Comparison of ENCODE assay signal across 14 cellular contexts in the genomic region with DNA sequence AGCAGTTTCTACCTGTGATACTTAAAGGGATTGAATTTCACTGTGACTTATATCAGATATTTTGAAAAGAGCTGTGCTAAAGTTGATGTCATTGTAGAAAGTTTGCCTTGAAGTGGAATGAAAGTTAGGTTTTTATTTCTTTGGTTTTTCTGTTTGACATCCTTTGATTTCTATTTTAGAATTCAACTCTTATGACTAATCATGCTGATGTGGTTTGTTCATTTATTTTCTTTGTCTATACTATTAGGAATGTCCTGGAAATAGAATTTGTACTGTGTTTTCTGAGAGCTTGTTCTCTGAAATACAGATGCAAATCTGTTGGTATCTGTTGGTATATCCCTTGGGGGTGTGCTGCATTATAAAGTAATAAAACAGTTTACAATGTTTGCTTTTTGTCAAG. TPM values are rescaled to one million over a fixed set of nuclear protein-coding genes. Genes with fewer than 3 reads are reported as not detected.
DNase-seq lines count a peak whose midpoint lies in the region; ATAC-seq and TF ChIP-seq lines count a peak whose summit lies in the region.
"Had no signal": no experiment of that assay in that cellular context is flagged by ENCODE, and none has a peak within 500 bp of the region (broad histone marks: within the 10 kb centered on the region; RNA-seq: fewer than 3 reads in every experiment).

No MANE protein-coding gene starts in this region.

- no peak overlapping the region for H3K14ac ChIP-seq in IMR-90 (replicated peaks; ENCODE audit: low read depth, low read length)

- no peak overlapping the region for H3K23ac ChIP-seq in IMR-90 (ENCODE audit: low read depth, low read length)

- TF ChIP-seq CTCF in IMR-90 (conservative IDR thresholded peaks at IDR 0.05; ENCODE audit: low read depth, low read length) (no peak), mammary epithelial cell (conservative IDR thresholded peaks at IDR 0.05 in 1 of 2, IDR thresholded peaks at IDR 0.05 in 1 of 2; ENCODE audit: extremely low read depth in 1 of 2, insufficient read depth in 1 of 2, low read depth in 1 of 2, low read length in 2 of 2) (no peak), upper lobe of left lung (IDR thresholded peaks at IDR 0.05) (no peak)

- no peak for TF ChIP-seq RAD21 in IMR-90 (IDR thresholded peaks at IDR 0.05; ENCODE audit: low read length)

- no peak overlapping the region for H3K4ac ChIP-seq in IMR-90 (ENCODE audit: low read depth, low read length)

- H3K79me1 ChIP-seq in IMR-90 (ENCODE audit: low read depth in 1 of 2, low read length in 2 of 2), result peaks cover 0 to 33% of the 10 kb centered on the region in 2 experiments; a peak in 3 of 4 replicates

- BruUV-seq in IMR-90 (replicated peaks; lab: Mats Ljungman, UMichigan) (no TSS peak), mammary epithelial cell (replicated peaks; lab: Mats Ljungman, UMichigan) (no TSS peak)

- no peak overlapping the region for H4K91ac ChIP-seq in IMR-90 (ENCODE audit: insufficient read depth, low read depth, low read length)

- H3K56ac ChIP-seq in IMR-90 (ENCODE audit: extremely low read depth, insufficient read depth, low read length), result no peak overlapping the region

- no peak for DNase-seq in CD4-positive, alpha-beta memory T cell
- DNase-seq in IMR-90 (peak; percentile 59), mammary epithelial cell (peak; percentile 12), upper lobe of left lung (no peak)
- DNase-seq in naive thymus-derived CD8-positive, alpha-beta T cell, result no peak
- DNase-seq in activated effector memory CD4-positive, alpha-beta T cell treated with anti-CD3 and anti-CD28 coated beads, Interleukin-2, amount 50 U/mL, for 16 hours, result no peak
- DNase-seq: caudate nucleus, left lung, NCI-H2029 treated with DMSO at 0.1 percent for 48 hours, sigmoid colon, T-helper 9 cell, uterus had no signal

- ATAC-seq in IMR-90 (ENCODE audit: low read depth) (no peak), GM21381 (IDR thresholded peaks at IDR 0.05; ENCODE audit: unreplicated experiment) (no peak), GM21576 (IDR thresholded peaks at IDR 0.05; ENCODE audit: unreplicated experiment) (no peak), upper lobe of left lung (ENCODE audit: low FRiP score in 2 of 2) (no peak)
- ATAC-seq in naive thymus-derived CD8-positive, alpha-beta T cell, result no peak
- ATAC-seq: left lung had no signal

- H3K79me2 ChIP-seq in mammary epithelial cell (ENCODE audit: insufficient read depth, low read length), result peaks cover 85% of the 10 kb centered on the region

- H4K5ac ChIP-seq in IMR-90 (ENCODE audit: low read depth, low read length), result no peak overlapping the region

- H2BK120ac ChIP-seq in IMR-90 (ENCODE audit: low read depth, low read length), result no peak overlapping the region

- H3K36me3 Mint-ChIP-seq in CD4-positive, alpha-beta memory T cell, result peaks cover 14 to 38% of the 10 kb centered on the region in 2 donors
- peaks cover 2 to 52% (median 7%) of the 10 kb centered on the region in 3 donors for H3K36me3 Mint-ChIP-seq in naive thymus-derived CD8-positive, alpha-beta T cell

- H3K27ac Mint-ChIP-seq in CD4-positive, alpha-beta memory T cell, result peak overlapping the region in 3 of 7 donors; percentile 22 to 98 (median 67)
- peak overlapping the region in 5 of 10 donors; percentile 2 to 83 (median 41) for H3K27ac Mint-ChIP-seq in naive thymus-derived CD8-positive, alpha-beta T cell

- H3K9me3 Mint-ChIP-seq in CD4-positive, alpha-beta memory T cell, result no peaks in the 10 kb centered on the region
- no peaks in the 10 kb centered on the region for H3K9me3 Mint-ChIP-seq in naive thymus-derived CD8-positive, alpha-beta T cell

- H3K4me3 ChIP-seq in CD4-positive, alpha-beta memory T cell (ENCODE audit: low read length in 2 of 2), result no peak overlapping the region
- H3K4me3 ChIP-seq in IMR-90 (ENCODE audit: insufficient read depth, low read depth, low read length) (no peak overlapping the region), mammary epithelial cell (replicated peaks in 1 of 3; ENCODE audit: insufficient read depth in 1 of 3, low read depth in 2 of 3, low read length in 3 of 3) (no peak overlapping the region), upper lobe of left lung (no peak overlapping the region)
- H3K4me3 ChIP-seq: left lung, sigmoid colon, uterus had no signal

- no peak overlapping the region for H3K27ac ChIP-seq in CD4-positive, alpha-beta memory T cell (ENCODE audit: low read depth, low read length)
- no peak overlapping the region for H3K27ac ChIP-seq in IMR-90 (ENCODE audit: insufficient read depth, low read length)
- H3K27ac ChIP-seq in mammary epithelial cell (ENCODE audit: insufficient read depth, low read depth, low read length), result peak overlapping the region; percentile 10
- no peak overlapping the region for H3K27ac ChIP-seq in upper lobe of left lung
- H3K27ac ChIP-seq: sigmoid colon, uterus had no signal

- no peaks in the 10 kb centered on the region for H3K27me3 ChIP-seq in CD4-positive, alpha-beta memory T cell (ENCODE audit: insufficient read depth, low read length)
- H3K27me3 ChIP-seq in IMR-90 (ENCODE audit: control insufficient read depth, insufficient read depth, low read length), result no peaks in the 10 kb centered on the region
- no peaks in the 10 kb centered on the region for H3K27me3 ChIP-seq in mammary epithelial cell (ENCODE audit: insufficient read depth, low read length)
- no peaks in the 10 kb centered on the region for H3K27me3 ChIP-seq in upper lobe of left lung
- H3K27me3 ChIP-seq: left lung, sigmoid colon, uterus had no signal

- no peak for TF ChIP-seq EP300 in upper lobe of left lung (IDR thresholded peaks at IDR 0.05)

- H2BK5ac ChIP-seq in IMR-90 (ENCODE audit: low read depth, low read length, poor library complexity, severe bottlenecking), result peak overlapping the region; percentile 57

- no peak overlapping the region for H2BK15ac ChIP-seq in IMR-90 (ENCODE audit: low read depth, low read length)

- no peaks in the 10 kb centered on the region for H3K9me3 ChIP-seq in CD4-positive, alpha-beta memory T cell (ENCODE audit: control insufficient read depth in 1 of 2, low read length in 2 of 2)
- H3K9me3 ChIP-seq in IMR-90 (ENCODE audit: control insufficient read depth, insufficient read depth, low read length) (no peaks in the 10 kb centered on the region), mammary epithelial cell (replicated peaks; ENCODE audit: insufficient read depth, low read length) (no peaks in the 10 kb centered on the region), upper lobe of left lung (no peaks in the 10 kb centered on the region)
- H3K9me3 ChIP-seq: left lung, sigmoid colon, uterus had no signal

- H3K4me1 ChIP-seq in CD4-positive, alpha-beta memory T cell (ENCODE audit: insufficient read depth, low read length), result peaks cover 78% of the 10 kb centered on the region
- H3K4me1 ChIP-seq in IMR-90 (ENCODE audit: control insufficient read depth, insufficient read depth, low read length) (peaks cover 5% of the 10 kb centered on the region), mammary epithelial cell (ENCODE audit: insufficient read depth, low read length) (peaks cover 16% of the 10 kb centered on the region), upper lobe of left lung (peaks cover 63 to 72% (median 70%) of the 10 kb centered on the region in 4 donors)

- dilution Hi-C loops in IMR-90 (cut with HindIII; ENCODE audit: low sequenced_read_pairs, unreplicated experiment), result no loop called here
- dilution Hi-C loops in mammary epithelial cell (cut with HindIII; ENCODE audit: low sequenced_read_pairs), result no loop called here

- no peak overlapping the region for H2AK9ac ChIP-seq in IMR-90 (replicated peaks; ENCODE audit: low read depth, low read length, poor library complexity)

- H3K4me1 Mint-ChIP-seq in CD4-positive, alpha-beta memory T cell, result peaks cover 59 to 95% (median 72%) of the 10 kb centered on the region in 4 donors
- H3K4me1 Mint-ChIP-seq in naive thymus-derived CD8-positive, alpha-beta T cell, result peaks cover 37 to 87% (median 74%) of the 10 kb centered on the region in 4 donors

- TF ChIP-seq POLR2A in IMR-90 (IDR thresholded peaks at IDR 0.05; ENCODE audit: low read depth, low read length) (no peak), upper lobe of left lung (IDR thresholded peaks at IDR 0.05) (no peak)

- H3K9me1 ChIP-seq in IMR-90 (ENCODE audit: insufficient read depth, low read length), result no peaks in the 10 kb centered on the region; the same call in 1 of the 2 replicates

- CTCF ChIA-PET in CD4-positive, alpha-beta memory T cell (lab: Charles Lee; ENCODE audit: partially characterized antibody), result interaction anchor here (1.1 kb wide), 1 partner anchor 37 kb away, joined by 3 read pairs; no protein-coding TSS in a partner anchor
- CTCF ChIA-PET in IMR-90 (lab: Yijun Ruan, JAX), result no interaction called here
- CTCF ChIA-PET in mammary epithelial cell (lab: Charles Lee; ENCODE audit: low non-redundant PET), result interaction anchor here (0.6 kb wide), 1 partner anchor 259 kb away, joined by 3 read pairs; no protein-coding TSS in a partner anchor

- H3K36me3 ChIP-seq in CD4-positive, alpha-beta memory T cell (ENCODE audit: insufficient read depth, low read length), result no peaks in the 10 kb centered on the region
- H3K36me3 ChIP-seq in IMR-90 (ENCODE audit: control insufficient read depth, insufficient read depth, low read length) (no peaks in the 10 kb centered on the region), mammary epithelial cell (ENCODE audit: insufficient read depth, low read length) (no peaks in the 10 kb centered on the region), upper lobe of left lung (no peaks in the 10 kb centered on the region)
- H3K36me3 ChIP-seq: left lung, sigmoid colon, uterus had no signal

- H4K20me1 ChIP-seq in IMR-90 (ENCODE audit: insufficient read depth, low read length), result peaks cover 64% of the 10 kb centered on the region
- H4K20me1 ChIP-seq in mammary epithelial cell (ENCODE audit: insufficient read depth, low read length), result no peaks in the 10 kb centered on the region

- no peak overlapping the region for H2AK5ac ChIP-seq in IMR-90 (ENCODE audit: low read depth, low read length)

- peak overlapping the region; percentile 14; the same call in 1 of the 2 replicates for H3K4me2 ChIP-seq in IMR-90 (ENCODE audit: low read depth, low read length)
- peak overlapping the region; percentile 77 for H3K4me2 ChIP-seq in mammary epithelial cell (ENCODE audit: insufficient read depth, low read depth, low read length)

- POLR2A ChIA-PET in CD4-positive, alpha-beta memory T cell (lab: Charles Lee; ENCODE audit: partially characterized antibody), result interaction anchor here (0.8 kb wide), 1 partner anchor 59 kb away, joined by 3 read pairs; no protein-coding TSS in a partner anchor
- POLR2A ChIA-PET in IMR-90 (lab: Charles Lee; ENCODE audit: unreplicated experiment), result no interaction called here
- POLR2A ChIA-PET in naive thymus-derived CD8-positive, alpha-beta T cell (lab: Charles Lee), result no interaction called here

- H3K18ac ChIP-seq in IMR-90 (ENCODE audit: low read depth, low read length), result no peak overlapping the region

- no peak overlapping the region for H4K8ac ChIP-seq in IMR-90 (ENCODE audit: low read depth in 2 of 2, low read length in 2 of 2)

- intact Hi-C loops in CD4-positive, alpha-beta memory T cell (cut with micrococcal nuclease), result loop anchor here (10.0 kb wide), 1 partner anchor 662 kb away; a partner anchor contains a TSS
- intact Hi-C loops in IMR-90 (cut with micrococcal nuclease) (loop anchor here (10.0 kb wide), 1 partner anchor 478 kb away; no protein-coding TSS in a partner anchor), mammary epithelial cell (cut with micrococcal nuclease) (no loop called here)

- H2BK20ac ChIP-seq in IMR-90 (ENCODE audit: low read depth, low read length), result no peak overlapping the region

- no peak overlapping the region for H3K9ac ChIP-seq in IMR-90 (ENCODE audit: low read depth, low read length)
- no peak overlapping the region for H3K9ac ChIP-seq in mammary epithelial cell (ENCODE audit: insufficient read depth, low read length)

- H3K27me3 Mint-ChIP-seq in CD4-positive, alpha-beta memory T cell, result peaks cover 0 to 2% of the 10 kb centered on the region in 2 donors
- no peaks in the 10 kb centered on the region for H3K27me3 Mint-ChIP-seq in naive thymus-derived CD8-positive, alpha-beta T cell

- H3K4me3 Mint-ChIP-seq in CD4-positive, alpha-beta memory T cell, result peak overlapping the region in 6 of 8 donors; percentile 3 to 100 (median 12)
- H3K4me3 Mint-ChIP-seq in naive thymus-derived CD8-positive, alpha-beta T cell, result peak overlapping the region in 8 of 10 donors; percentile 17 to 60 (median 27)

- in situ Hi-C loops in IMR-90 (cut with MboI; ENCODE audit: low sequenced_read_pairs) (no loop called here), mammary epithelial cell (cut with MboI; ENCODE audit: low sequenced_read_pairs in 2 of 2) (no loop called here)

- H2AFZ ChIP-seq in IMR-90 (replicated peaks; ENCODE audit: low read length, poor library complexity), result no peak overlapping the region
- no peak overlapping the region for H2AFZ ChIP-seq in mammary epithelial cell (ENCODE audit: low read depth, low read length)

RNA-seq across cellular contexts. Expression of a gene that starts 3.3 kb away (rescaled TPM):
- 100 to 1,000 TPM; 120 to 121 TPM for total RNA-seq in CD4-positive, alpha-beta memory T cell
- polyA plus RNA-seq in CD4-positive, alpha-beta memory T cell, result 100 to 1,000 TPM in 1 of 2 donors, 10 to 100 TPM in 1; 93.5 to 115 TPM
- total RNA-seq in IMR-90 (2012; rRNA removed) (159 and 186 TPM in 2 replicates), mammary epithelial cell (100 to 1,000 TPM in 1 of 2 donors, 10 to 100 TPM in 1; 62.5 to 123 TPM), upper lobe of left lung (100 to 1,000 TPM in 3 of 6 donors, 10 to 100 TPM in 3; 44.1 to 188 (median 98.7) TPM)
- polyA plus RNA-seq in IMR-90 (2012; rRNA removed) (60.8 and 63.4 TPM in 2 replicates), mammary epithelial cell (61.9 TPM)
- 12.7 and 17.5 TPM in 2 replicates for polyA plus RNA-seq in IMR-90 (2012; cell fraction: cytosol; rRNA removed)
- polyA plus RNA-seq in IMR-90 (2012; cell fraction: nucleus; rRNA removed; ENCODE audit: low replicate concordance), result 9.8 and 96.8 TPM in 2 replicates
- 81.6 TPM for polyA minus RNA-seq in mammary epithelial cell
- total RNA-seq in naive thymus-derived CD8-positive, alpha-beta T cell, result 100 to 1,000 TPM; 140 to 143 TPM
- 100 to 1,000 TPM; 110 to 124 (median 119) TPM for polyA plus RNA-seq in naive thymus-derived CD8-positive, alpha-beta T cell

Comparison
In these comparisons a context has a peak if more than half of its experiments do, and no peak if none do; other contexts are left out.
1. DNase-seq: peak in IMR-90 (single experiment) and mammary epithelial cell (single experiment); none in CD4-positive, alpha-beta memory T cell (0 of 5), naive thymus-derived CD8-positive, alpha-beta T cell (0 of 10), upper lobe of left lung (0 of 2) and activated effector memory CD4-positive, alpha-beta T cell treated with anti-CD3 and anti-CD28 coated beads, Interleukin-2, amount 50 U/mL, for 16 hours (single experiment).